In the genomic region with DNA sequence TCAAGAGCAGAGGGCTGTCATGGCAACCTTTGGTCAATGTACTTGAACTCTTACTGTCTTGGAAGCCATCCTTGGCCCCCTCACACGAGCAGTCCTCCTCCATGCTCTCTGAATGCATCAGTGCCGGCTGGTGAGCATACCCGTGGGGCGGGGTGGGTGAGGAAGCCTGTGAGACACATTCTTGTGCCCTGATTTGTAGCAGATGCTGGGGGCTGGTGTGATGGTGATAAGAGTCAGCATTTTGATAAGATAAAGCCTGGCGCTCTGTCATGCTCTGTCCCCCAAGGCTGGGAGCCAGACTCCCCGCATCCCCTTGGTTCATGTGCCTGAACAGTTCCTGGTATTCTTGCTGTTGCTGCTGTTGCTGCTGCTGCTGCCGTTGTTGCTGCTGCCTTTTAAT, we compare ENCODE assay signal across 18 cellular contexts. TPM values are rescaled to one million over a fixed set of nuclear protein-coding genes. Genes with fewer than 3 reads are reported as not detected.
A peak's percentile ranks its signal among the peaks of the same experiment; 100 is the strongest.
DNase-seq lines count a peak whose midpoint lies in the region; ATAC-seq and TF ChIP-seq lines count a peak whose summit lies in the region.
"Had no signal": no experiment of that assay in that cellular context is flagged by ENCODE, and none has a peak within 500 bp of the region (broad histone marks: within the 10 kb centered on the region; RNA-seq: fewer than 3 reads in every experiment).

No MANE protein-coding gene starts in this region.

- intact Hi-C loops in colonic mucosa (cut with DNase I), result no loop called here

- H3K4me3 ChIP-seq in colonic mucosa, result no peak overlapping the region

- H3K27ac ChIP-seq in colonic mucosa, result no peak overlapping the region
- H3K27ac ChIP-seq: C4-2B, HL-60 had no signal

- DNase-seq in A172 (ENCODE audit: low spot score) (peak; percentile 57), EH (ENCODE audit: low read depth) (peak; percentile 30), amniotic epithelial cell (ENCODE audit: low read depth) (peak; percentile 72), omental fat pad (ENCODE audit: low spot score) (no peak), colonic mucosa (no peak), GOT3 (lab: John Stamatoyannopoulos, UW) (no peak)
- DNase-seq: HCEC 1CT; NCI-H1417; NCI-H2029; NCI-H2171; NCI-H446 treated with DMSO at 0.1 percent for 48 hours; NK-92 treated with Interleukin-12 subunit alpha and Interleukin-12 subunit beta, amount 100 ng/mL, for 24 hours; SIG-M5 had no signal

- H3K9ac ChIP-seq in colonic mucosa (ENCODE audit: low read depth in 2 of 2, low read length in 2 of 2), result no peak overlapping the region

- no peak for TF ChIP-seq CTCF in omental fat pad (IDR thresholded peaks at IDR 0.05)
- no peak for TF ChIP-seq CTCF in colonic mucosa (IDR thresholded peaks at IDR 0.05)

- peaks cover 7% of the 10 kb centered on the region for H3K36me3 ChIP-seq in colonic mucosa

- peaks cover 14% of the 10 kb centered on the region for H3K4me1 ChIP-seq in colonic mucosa

- H3K9me3 ChIP-seq in colonic mucosa, result no peaks in the 10 kb centered on the region

- no peaks in the 10 kb centered on the region for H3K27me3 ChIP-seq in colonic mucosa

- peak; percentile 37 for ATAC-seq in omental fat pad (ENCODE audit: low FRiP score)
- ATAC-seq in HG02981 (IDR thresholded peaks at IDR 0.05; ENCODE audit: unreplicated experiment), result no peak

RNA-seq across cellular contexts. Expression of a gene that starts 20.5 kb away (rescaled TPM):
- total RNA-seq in A172 (2014; rRNA removed; shearing (Covaris generic)), result not detected in 2 replicates
- total RNA-seq in omental fat pad, result 1 to 10 TPM in 2 of 4 donors, not detected in 2; 1.0 to 1.1 TPM
- total RNA-seq in colonic mucosa, result 1 to 10 TPM in 1 of 2 donors, under 1 TPM in 1; 0.53 to 6.6 TPM
- total RNA-seq: G401 had no signal

RNA-seq across cellular contexts. Expression of a gene that starts 28.2 kb away (rescaled TPM):
- total RNA-seq in A172 (2014; rRNA removed; shearing (Covaris generic)), result not detected in 2 replicates
- 1 to 10 TPM in 1 of 4 donors, not detected in 3; 3.5 TPM for total RNA-seq in omental fat pad
- total RNA-seq in colonic mucosa, result 1 to 10 TPM in 1 of 2 donors, not detected in 1; 5.7 TPM
- total RNA-seq: G401, OCI-LY7 had no signal

RNA-seq across cellular contexts. Expression of a gene that starts 34.8 kb away (rescaled TPM):
- not detected in 2 replicates for total RNA-seq in A172 (2014; rRNA removed; shearing (Covaris generic))
- total RNA-seq in omental fat pad, result 1 to 10 TPM in 1 of 4 donors, not detected in 3; 1.1 TPM
- total RNA-seq in colonic mucosa, result not detected
- total RNA-seq: G401, OCI-LY7 had no signal

Comparison
In these comparisons a context has a peak if more than half of its experiments do, and no peak if none do; other contexts are left out.
1. DNase-seq: peak in A172 (single experiment), EH (single experiment) and amniotic epithelial cell (single experiment); none in omental fat pad (single experiment), colonic mucosa (single experiment) and GOT3 (single experiment).